In the genomic region with DNA sequence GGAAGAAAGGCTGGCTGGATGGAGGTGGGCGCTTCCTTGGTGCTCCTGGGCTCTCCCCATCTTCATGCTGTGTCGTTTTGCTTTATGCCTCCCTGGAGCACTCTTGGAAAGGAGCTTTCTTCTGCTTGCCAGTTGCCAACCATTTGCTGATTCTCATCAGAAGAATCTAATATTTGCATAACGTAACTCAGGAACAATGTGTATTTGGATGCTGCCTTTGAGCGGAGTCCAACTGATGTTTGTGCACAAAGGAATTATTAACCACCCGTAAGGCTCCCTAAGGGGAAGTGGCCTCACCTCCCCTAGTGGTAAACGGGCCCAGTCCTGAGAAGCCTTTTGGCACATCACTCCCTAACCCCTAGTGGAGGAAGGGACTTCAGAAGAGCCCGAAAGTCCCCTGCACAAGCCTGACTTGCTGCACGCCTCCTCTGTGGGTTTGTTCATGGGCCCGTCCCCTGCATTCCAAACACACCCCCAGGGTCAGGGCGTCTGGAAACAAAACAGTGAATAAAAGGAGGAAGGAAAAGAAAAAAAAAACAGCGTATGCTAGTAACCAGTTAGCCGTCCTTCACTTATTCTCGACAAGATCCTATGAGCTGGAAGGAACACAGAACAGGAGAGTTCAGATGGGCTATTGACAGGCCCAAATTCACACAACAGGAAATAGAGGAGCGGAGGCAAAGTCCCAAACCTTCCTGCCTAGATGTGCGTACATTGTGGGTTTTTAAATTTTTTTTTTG, we compare ENCODE assay signal across 1 cellular context.
TF ChIP-seq lines count a peak whose summit lies in the region.

No MANE protein-coding gene starts in this region.

TF ChIP-seq in HepG2, 621 proteins besides CTCF, POLR2A, EP300 and RAD21 (continued from another document and continues in another):
- TF ChIP-seq, protein P1, sequence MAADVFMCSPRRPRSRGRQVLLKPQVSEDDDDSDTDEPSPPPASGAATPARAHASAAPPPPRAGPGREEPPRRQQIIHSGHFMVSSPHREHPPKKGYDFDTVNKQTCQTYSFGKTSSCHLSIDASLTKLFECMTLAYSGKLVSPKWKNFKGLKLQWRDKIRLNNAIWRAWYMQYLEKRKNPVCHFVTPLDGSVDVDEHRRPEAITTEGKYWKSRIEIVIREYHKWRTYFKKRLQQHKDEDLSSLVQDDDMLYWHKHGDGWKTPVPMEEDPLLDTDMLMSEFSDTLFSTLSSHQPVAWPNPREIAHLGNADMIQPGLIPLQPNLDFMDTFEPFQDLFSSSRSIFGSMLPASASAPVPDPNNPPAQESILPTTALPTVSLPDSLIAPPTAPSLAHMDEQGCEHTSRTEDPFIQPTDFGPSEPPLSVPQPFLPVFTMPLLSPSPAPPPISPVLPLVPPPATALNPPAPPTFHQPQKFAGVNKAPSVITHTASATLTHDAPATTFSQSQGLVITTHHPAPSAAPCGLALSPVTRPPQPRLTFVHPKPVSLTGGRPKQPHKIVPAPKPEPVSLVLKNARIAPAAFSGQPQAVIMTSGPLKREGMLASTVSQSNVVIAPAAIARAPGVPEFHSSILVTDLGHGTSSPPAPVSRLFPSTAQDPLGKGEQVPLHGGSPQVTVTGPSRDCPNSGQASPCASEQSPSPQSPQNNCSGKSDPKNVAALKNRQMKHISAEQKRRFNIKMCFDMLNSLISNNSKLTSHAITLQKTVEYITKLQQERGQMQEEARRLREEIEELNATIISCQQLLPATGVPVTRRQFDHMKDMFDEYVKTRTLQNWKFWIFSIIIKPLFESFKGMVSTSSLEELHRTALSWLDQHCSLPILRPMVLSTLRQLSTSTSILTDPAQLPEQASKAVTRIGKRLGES (CRISPR knock-in tag; IDR thresholded peaks at IDR 0.05; ENCODE audit: borderline replicate concordance), result peak; percentile 40; the same call in 1 of the 2 replicates
- TF ChIP-seq, protein P2, sequence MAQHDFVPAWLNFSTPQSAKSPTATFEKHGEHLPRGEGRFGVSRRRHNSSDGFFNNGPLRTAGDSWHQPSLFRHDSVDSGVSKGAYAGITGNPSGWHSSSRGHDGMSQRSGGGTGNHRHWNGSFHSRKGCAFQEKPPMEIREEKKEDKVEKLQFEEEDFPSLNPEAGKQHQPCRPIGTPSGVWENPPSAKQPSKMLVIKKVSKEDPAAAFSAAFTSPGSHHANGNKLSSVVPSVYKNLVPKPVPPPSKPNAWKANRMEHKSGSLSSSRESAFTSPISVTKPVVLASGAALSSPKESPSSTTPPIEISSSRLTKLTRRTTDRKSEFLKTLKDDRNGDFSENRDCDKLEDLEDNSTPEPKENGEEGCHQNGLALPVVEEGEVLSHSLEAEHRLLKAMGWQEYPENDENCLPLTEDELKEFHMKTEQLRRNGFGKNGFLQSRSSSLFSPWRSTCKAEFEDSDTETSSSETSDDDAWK (CRISPR knock-in tag; IDR thresholded peaks at IDR 0.05), result no peak
- TF ChIP-seq SP4 (CRISPR knock-in tag; IDR thresholded peaks at IDR 0.05) (no peak), NBN (conservative IDR thresholded peaks at IDR 0.05) (no peak), RBAK (CRISPR knock-in tag; IDR thresholded peaks at IDR 0.05) (no peak), ZNF552 (CRISPR knock-in tag; IDR thresholded peaks at IDR 0.05; ENCODE audit: borderline replicate concordance) (peak; percentile 69; the same call in 1 of the 2 replicates), CEBPB (IDR thresholded peaks at IDR 0.05; ENCODE audit: borderline replicate concordance, low read depth, low read length) (no peak), ZEB1 (IDR thresholded peaks at IDR 0.05; ENCODE audit: insufficient replicate concordance, low read depth) (peak; percentile 47), MBNL3 (CRISPR knock-in tag; conservative IDR thresholded peaks at IDR 0.05) (no peak), HMGA1 (CRISPR knock-in tag; conservative IDR thresholded peaks at IDR 0.05) (no peak), SMARCE1 (IDR thresholded peaks at IDR 0.05; ENCODE audit: borderline replicate concordance) (no peak), FOXP1 (IDR thresholded peaks at IDR 0.05) (no peak), FOXP1 (CRISPR knock-in tag; IDR thresholded peaks at IDR 0.05) (peak; percentile 96), YY1 (IDR thresholded peaks at IDR 0.05; ENCODE audit: insufficient read depth, insufficient replicate concordance, low read depth, low read length) (no peak), MAF1 (CRISPR knock-in tag; IDR thresholded peaks at IDR 0.05; ENCODE audit: borderline replicate concordance) (no peak), CHCHD3 (CRISPR knock-in tag; IDR thresholded peaks at IDR 0.05) (no peak), SMC3 (IDR thresholded peaks at IDR 0.05; ENCODE audit: low read length) (peak; percentile 64), SOX13 (IDR thresholded peaks at IDR 0.05) (peak; percentile 84), SOX13 (CRISPR knock-in tag; conservative IDR thresholded peaks at IDR 0.05 in 1 of 2, IDR thresholded peaks at IDR 0.05 in 1 of 2) (peak in 1 of 2 experiments; percentile 96; a peak in 2 of 4 replicates), ZNF772 (CRISPR knock-in tag; IDR thresholded peaks at IDR 0.05) (no peak; the same call in none of the 2 replicates), ZNF546 (CRISPR knock-in tag; conservative IDR thresholded peaks at IDR 0.05) (no peak; the same call in 1 of the 2 replicates), HDAC6 (IDR thresholded peaks at IDR 0.05; ENCODE audit: low read depth, low read length) (no peak), PAX8 (CRISPR knock-in tag; IDR thresholded peaks at IDR 0.05; ENCODE audit: borderline replicate concordance) (no peak), ZNF3 (CRISPR knock-in tag; IDR thresholded peaks at IDR 0.05) (no peak), FOXA1 (IDR thresholded peaks at IDR 0.05) (no peak; the same call in 1 of the 2 replicates), FOXA1 (CRISPR knock-in tag; IDR thresholded peaks at IDR 0.05) (peak; percentile 82), REL (CRISPR knock-in tag; conservative IDR thresholded peaks at IDR 0.05) (peak; percentile 35; the same call in 1 of the 2 replicates), NR2C2 (CRISPR knock-in tag; IDR thresholded peaks at IDR 0.05; ENCODE audit: borderline replicate concordance) (no peak; the same call in 1 of the 2 replicates), NFIC (IDR thresholded peaks at IDR 0.05; ENCODE audit: low read length) (peak; percentile 89), ZKSCAN5 (CRISPR knock-in tag; IDR thresholded peaks at IDR 0.05) (peak; percentile 73; the same call in 1 of the 2 replicates), RORA (CRISPR knock-in tag; IDR thresholded peaks at IDR 0.05) (0 out of 2 replicates have a peak, but pooled peaks have one; percentile 60), PITX1 (CRISPR knock-in tag; IDR thresholded peaks at IDR 0.05) (peak; percentile 80), ZNF616 (CRISPR knock-in tag; IDR thresholded peaks at IDR 0.05; ENCODE audit: low read depth) (no peak), MAFG (CRISPR knock-in tag; IDR thresholded peaks at IDR 0.05) (no peak), PAWR (CRISPR knock-in tag; IDR thresholded peaks at IDR 0.05; ENCODE audit: borderline replicate concordance) (no peak), TGIF2 (CRISPR knock-in tag; IDR thresholded peaks at IDR 0.05) (peak; percentile 72; the same call in 1 of the 2 replicates), TBP (CRISPR knock-in tag; IDR thresholded peaks at IDR 0.05) (0 out of 2 replicates have a peak, but pooled peaks have one; percentile 53)
- TF ChIP-seq, protein P3, sequence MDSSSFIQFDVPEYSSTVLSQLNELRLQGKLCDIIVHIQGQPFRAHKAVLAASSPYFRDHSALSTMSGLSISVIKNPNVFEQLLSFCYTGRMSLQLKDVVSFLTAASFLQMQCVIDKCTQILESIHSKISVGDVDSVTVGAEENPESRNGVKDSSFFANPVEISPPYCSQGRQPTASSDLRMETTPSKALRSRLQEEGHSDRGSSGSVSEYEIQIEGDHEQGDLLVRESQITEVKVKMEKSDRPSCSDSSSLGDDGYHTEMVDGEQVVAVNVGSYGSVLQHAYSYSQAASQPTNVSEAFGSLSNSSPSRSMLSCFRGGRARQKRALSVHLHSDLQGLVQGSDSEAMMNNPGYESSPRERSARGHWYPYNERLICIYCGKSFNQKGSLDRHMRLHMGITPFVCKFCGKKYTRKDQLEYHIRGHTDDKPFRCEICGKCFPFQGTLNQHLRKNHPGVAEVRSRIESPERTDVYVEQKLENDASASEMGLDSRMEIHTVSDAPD (CRISPR knock-in tag; IDR thresholded peaks at IDR 0.05), result peak; percentile 53; the same call in 1 of the 2 replicates
- TF ChIP-seq, protein P4, sequence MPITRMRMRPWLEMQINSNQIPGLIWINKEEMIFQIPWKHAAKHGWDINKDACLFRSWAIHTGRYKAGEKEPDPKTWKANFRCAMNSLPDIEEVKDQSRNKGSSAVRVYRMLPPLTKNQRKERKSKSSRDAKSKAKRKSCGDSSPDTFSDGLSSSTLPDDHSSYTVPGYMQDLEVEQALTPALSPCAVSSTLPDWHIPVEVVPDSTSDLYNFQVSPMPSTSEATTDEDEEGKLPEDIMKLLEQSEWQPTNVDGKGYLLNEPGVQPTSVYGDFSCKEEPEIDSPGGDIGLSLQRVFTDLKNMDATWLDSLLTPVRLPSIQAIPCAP (CRISPR knock-in tag; IDR thresholded peaks at IDR 0.05; ENCODE audit: low read depth), result no peak
- TF ChIP-seq, protein P5, sequence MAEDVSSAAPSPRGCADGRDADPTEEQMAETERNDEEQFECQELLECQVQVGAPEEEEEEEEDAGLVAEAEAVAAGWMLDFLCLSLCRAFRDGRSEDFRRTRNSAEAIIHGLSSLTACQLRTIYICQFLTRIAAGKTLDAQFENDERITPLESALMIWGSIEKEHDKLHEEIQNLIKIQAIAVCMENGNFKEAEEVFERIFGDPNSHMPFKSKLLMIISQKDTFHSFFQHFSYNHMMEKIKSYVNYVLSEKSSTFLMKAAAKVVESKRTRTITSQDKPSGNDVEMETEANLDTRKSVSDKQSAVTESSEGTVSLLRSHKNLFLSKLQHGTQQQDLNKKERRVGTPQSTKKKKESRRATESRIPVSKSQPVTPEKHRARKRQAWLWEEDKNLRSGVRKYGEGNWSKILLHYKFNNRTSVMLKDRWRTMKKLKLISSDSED (CRISPR knock-in tag; IDR thresholded peaks at IDR 0.05), result no peak
- TF ChIP-seq, protein P6, sequence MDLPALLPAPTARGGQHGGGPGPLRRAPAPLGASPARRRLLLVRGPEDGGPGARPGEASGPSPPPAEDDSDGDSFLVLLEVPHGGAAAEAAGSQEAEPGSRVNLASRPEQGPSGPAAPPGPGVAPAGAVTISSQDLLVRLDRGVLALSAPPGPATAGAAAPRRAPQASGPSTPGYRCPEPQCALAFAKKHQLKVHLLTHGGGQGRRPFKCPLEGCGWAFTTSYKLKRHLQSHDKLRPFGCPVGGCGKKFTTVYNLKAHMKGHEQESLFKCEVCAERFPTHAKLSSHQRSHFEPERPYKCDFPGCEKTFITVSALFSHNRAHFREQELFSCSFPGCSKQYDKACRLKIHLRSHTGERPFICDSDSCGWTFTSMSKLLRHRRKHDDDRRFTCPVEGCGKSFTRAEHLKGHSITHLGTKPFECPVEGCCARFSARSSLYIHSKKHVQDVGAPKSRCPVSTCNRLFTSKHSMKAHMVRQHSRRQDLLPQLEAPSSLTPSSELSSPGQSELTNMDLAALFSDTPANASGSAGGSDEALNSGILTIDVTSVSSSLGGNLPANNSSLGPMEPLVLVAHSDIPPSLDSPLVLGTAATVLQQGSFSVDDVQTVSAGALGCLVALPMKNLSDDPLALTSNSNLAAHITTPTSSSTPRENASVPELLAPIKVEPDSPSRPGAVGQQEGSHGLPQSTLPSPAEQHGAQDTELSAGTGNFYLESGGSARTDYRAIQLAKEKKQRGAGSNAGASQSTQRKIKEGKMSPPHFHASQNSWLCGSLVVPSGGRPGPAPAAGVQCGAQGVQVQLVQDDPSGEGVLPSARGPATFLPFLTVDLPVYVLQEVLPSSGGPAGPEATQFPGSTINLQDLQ (CRISPR knock-in tag; IDR thresholded peaks at IDR 0.05), result 0 out of 2 replicates have a peak, but pooled peaks have one; percentile 37
- TF ChIP-seq, protein P7, sequence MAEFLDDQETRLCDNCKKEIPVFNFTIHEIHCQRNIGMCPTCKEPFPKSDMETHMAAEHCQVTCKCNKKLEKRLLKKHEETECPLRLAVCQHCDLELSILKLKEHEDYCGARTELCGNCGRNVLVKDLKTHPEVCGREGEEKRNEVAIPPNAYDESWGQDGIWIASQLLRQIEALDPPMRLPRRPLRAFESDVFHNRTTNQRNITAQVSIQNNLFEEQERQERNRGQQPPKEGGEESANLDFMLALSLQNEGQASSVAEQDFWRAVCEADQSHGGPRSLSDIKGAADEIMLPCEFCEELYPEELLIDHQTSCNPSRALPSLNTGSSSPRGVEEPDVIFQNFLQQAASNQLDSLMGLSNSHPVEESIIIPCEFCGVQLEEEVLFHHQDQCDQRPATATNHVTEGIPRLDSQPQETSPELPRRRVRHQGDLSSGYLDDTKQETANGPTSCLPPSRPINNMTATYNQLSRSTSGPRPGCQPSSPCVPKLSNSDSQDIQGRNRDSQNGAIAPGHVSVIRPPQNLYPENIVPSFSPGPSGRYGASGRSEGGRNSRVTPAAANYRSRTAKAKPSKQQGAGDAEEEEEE (CRISPR knock-in tag; IDR thresholded peaks at IDR 0.05; ENCODE audit: borderline replicate concordance), result no peak
- TF ChIP-seq, protein P8, sequence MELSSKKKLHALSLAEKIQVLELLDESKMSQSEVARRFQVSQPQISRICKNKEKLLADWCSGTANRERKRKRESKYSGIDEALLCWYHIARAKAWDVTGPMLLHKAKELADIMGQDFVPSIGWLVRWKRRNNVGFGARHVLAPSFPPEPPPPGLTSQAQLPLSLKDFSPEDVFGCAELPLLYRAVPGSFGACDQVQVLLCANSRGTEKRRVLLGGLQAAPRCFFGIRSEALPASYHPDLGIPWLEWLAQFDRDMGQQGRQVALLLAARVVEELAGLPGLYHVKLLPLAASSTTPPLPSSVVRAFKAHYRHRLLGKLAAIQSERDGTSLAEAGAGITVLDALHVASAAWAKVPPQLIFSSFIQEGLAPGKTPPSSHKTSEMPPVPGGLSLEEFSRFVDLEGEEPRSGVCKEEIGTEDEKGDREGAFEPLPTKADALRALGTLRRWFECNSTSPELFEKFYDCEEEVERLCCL (CRISPR knock-in tag; IDR thresholded peaks at IDR 0.05; ENCODE audit: borderline replicate concordance), result no peak
- TF ChIP-seq, protein P9, sequence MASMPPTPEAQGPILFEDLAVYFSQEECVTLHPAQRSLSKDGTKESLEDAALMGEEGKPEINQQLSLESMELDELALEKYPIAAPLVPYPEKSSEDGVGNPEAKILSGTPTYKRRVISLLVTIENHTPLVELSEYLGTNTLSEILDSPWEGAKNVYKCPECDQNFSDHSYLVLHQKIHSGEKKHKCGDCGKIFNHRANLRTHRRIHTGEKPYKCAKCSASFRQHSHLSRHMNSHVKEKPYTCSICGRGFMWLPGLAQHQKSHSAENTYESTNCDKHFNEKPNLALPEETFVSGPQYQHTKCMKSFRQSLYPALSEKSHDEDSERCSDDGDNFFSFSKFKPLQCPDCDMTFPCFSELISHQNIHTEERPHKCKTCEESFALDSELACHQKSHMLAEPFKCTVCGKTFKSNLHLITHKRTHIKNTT (CRISPR knock-in tag; IDR thresholded peaks at IDR 0.05), result no peak
- TF ChIP-seq, protein P10, sequence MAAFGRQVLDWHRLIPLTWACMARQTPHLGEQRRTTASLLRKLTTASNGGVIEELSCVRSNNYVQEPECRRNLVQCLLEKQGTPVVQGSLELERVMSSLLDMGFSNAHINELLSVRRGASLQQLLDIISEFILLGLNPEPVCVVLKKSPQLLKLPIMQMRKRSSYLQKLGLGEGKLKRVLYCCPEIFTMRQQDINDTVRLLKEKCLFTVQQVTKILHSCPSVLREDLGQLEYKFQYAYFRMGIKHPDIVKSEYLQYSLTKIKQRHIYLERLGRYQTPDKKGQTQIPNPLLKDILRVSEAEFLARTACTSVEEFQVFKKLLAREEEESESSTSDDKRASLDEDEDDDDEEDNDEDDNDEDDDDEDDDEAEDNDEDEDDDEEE (CRISPR knock-in tag; IDR thresholded peaks at IDR 0.05), result peak; percentile 63; the same call in 1 of the 2 replicates
